15 cellular contexts compared by ENCODE assay signal in the genomic region with DNA sequence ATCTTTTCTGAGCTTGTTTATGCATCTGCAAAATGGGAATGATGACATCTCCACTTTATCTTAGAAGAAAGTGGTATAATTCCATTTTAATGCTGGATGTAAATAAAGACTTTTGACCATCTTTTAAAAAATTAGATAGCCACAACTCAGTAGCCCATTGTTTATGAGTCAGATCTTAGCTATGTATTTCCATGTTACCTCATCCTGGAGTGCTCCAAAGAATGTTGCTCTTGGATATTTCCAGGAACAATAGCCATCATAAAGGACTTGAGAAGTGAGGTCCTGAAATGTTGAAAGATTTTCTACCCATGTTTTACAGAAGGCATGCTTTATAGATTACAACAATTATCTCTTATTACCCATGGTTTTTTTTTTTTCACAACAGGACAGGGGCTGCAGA.
DNase-seq lines count a peak whose midpoint lies in the region; FAIRE-seq and TF ChIP-seq lines count a peak whose summit lies in the region.
"Had no signal": no experiment of that assay in that cellular context is flagged by ENCODE, and none has a peak within 500 bp of the region (broad histone marks: within the 10 kb centered on the region; RNA-seq: fewer than 3 reads in every experiment).

No MANE protein-coding gene starts in this region.

- H3K36me3 Mint-ChIP-seq in Caco-2 (ENCODE audit: insufficient read depth, unreplicated experiment) (no peaks in the 10 kb centered on the region), mesothelial cell of epicardium (no peaks in the 10 kb centered on the region)
- no peaks in the 10 kb centered on the region for H3K36me3 Mint-ChIP-seq in CD4-positive, alpha-beta memory T cell

- H3K9me3 ChIP-seq in Caco-2 (no peaks in the 10 kb centered on the region), suprapubic skin (no peaks in the 10 kb centered on the region)
- H3K9me3 ChIP-seq in CD4-positive, alpha-beta memory T cell (ENCODE audit: control insufficient read depth in 1 of 2, low read length in 2 of 2): no peaks in the 10 kb centered on the region
- H3K9me3 ChIP-seq: body of pancreas had no signal

- no peak for TF ChIP-seq EP300 in suprapubic skin (IDR thresholded peaks at IDR 0.05)

- no peaks in the 10 kb centered on the region for H3K27me3 Mint-ChIP-seq in Caco-2 (ENCODE audit: insufficient read depth, unreplicated experiment)
- no peaks in the 10 kb centered on the region for H3K27me3 Mint-ChIP-seq in mesothelial cell of epicardium (ENCODE audit: low read depth)
- H3K27me3 Mint-ChIP-seq in CD4-positive, alpha-beta memory T cell: peaks cover 2% of the 10 kb centered on the region in 2 donors
- H3K27me3 Mint-ChIP-seq: activated CD4-positive, alpha-beta T cell treated with anti-CD3 and anti-CD28 coated beads, Interleukin-2, amount 10 ng/mL, durations not matched to agents 24 days and 14 days had no signal

- H3K36me3 ChIP-seq in Caco-2 (ENCODE audit: control insufficient read depth, insufficient read depth, low read length): no peaks in the 10 kb centered on the region
- H3K36me3 ChIP-seq in CD4-positive, alpha-beta memory T cell (ENCODE audit: insufficient read depth, low read length): no peaks in the 10 kb centered on the region
- no peaks in the 10 kb centered on the region for H3K36me3 ChIP-seq in suprapubic skin

- H3K27me3 ChIP-seq in Caco-2 (replicated peaks; ENCODE audit: control insufficient read depth, insufficient read depth, low read length) (no peaks in the 10 kb centered on the region), suprapubic skin (no peaks in the 10 kb centered on the region)
- H3K27me3 ChIP-seq in CD4-positive, alpha-beta memory T cell (ENCODE audit: insufficient read depth, low read length): no peaks in the 10 kb centered on the region

- H3K9me3 Mint-ChIP-seq in Caco-2 (ENCODE audit: unreplicated experiment) (peaks cover 12% of the 10 kb centered on the region), mesothelial cell of epicardium (peaks cover 6% of the 10 kb centered on the region)
- peaks cover 0 to 5% (median 0%) of the 10 kb centered on the region in 8 donors for H3K9me3 Mint-ChIP-seq in CD4-positive, alpha-beta memory T cell
- H3K9me3 Mint-ChIP-seq: activated CD4-positive, alpha-beta T cell treated with anti-CD3 and anti-CD28 coated beads, Interleukin-2, amount 10 ng/mL, durations not matched to agents 24 days and 14 days had no signal

- TF ChIP-seq POLR2A in suprapubic skin (IDR thresholded peaks at IDR 0.05): no peak

- H3K27ac ChIP-seq in CD4-positive, alpha-beta memory T cell (ENCODE audit: low read depth, low read length): no peak overlapping the region
- H3K27ac ChIP-seq in suprapubic skin: no peak overlapping the region
- H3K27ac ChIP-seq: body of pancreas had no signal

- peak; percentile 94 for FAIRE-seq in RCC 7860 (lab: Jason Lieb, UNC)

- H3K4me3 Mint-ChIP-seq in Caco-2 (ENCODE audit: unreplicated experiment) (no peak overlapping the region), mesothelial cell of epicardium (no peak overlapping the region)
- H3K4me3 Mint-ChIP-seq in CD4-positive, alpha-beta memory T cell: no peak overlapping the region
- H3K4me3 Mint-ChIP-seq: activated CD4-positive, alpha-beta T cell treated with anti-CD3 and anti-CD28 coated beads, Interleukin-2, amount 10 ng/mL, durations not matched to agents 24 days and 14 days; B cell had no signal

- H3K4me1 ChIP-seq in Caco-2 (peaks cover 19% of the 10 kb centered on the region), suprapubic skin (no peaks in the 10 kb centered on the region)
- H3K4me1 ChIP-seq in CD4-positive, alpha-beta memory T cell (ENCODE audit: insufficient read depth, low read length): no peaks in the 10 kb centered on the region
- H3K4me1 ChIP-seq: body of pancreas had no signal

- POLR2A ChIA-PET in Caco-2 (lab: Charles Lee): no interaction called here
- POLR2A ChIA-PET in CD4-positive, alpha-beta memory T cell (lab: Charles Lee; ENCODE audit: partially characterized antibody): no interaction called here

- H3K4me3 ChIP-seq in Caco-2 (ENCODE audit: low read depth, low read length) (no peak overlapping the region), epithelial cell of esophagus (ENCODE audit: low read length) (no peak overlapping the region), suprapubic skin (no peak overlapping the region)
- no peak overlapping the region for H3K4me3 ChIP-seq in CD4-positive, alpha-beta memory T cell (ENCODE audit: low read length in 2 of 2)
- H3K4me3 ChIP-seq: body of pancreas had no signal

- BruUV-seq in Caco-2 (replicated peaks; lab: Mats Ljungman, UMichigan): no TSS peak

- H3K4me1 Mint-ChIP-seq in Caco-2 (ENCODE audit: low read depth, unreplicated experiment) (peaks cover 6% of the 10 kb centered on the region), mesothelial cell of epicardium (no peaks in the 10 kb centered on the region)
- H3K4me1 Mint-ChIP-seq in CD4-positive, alpha-beta memory T cell: no peaks in the 10 kb centered on the region
- H3K4me1 Mint-ChIP-seq: activated CD4-positive, alpha-beta T cell treated with anti-CD3 and anti-CD28 coated beads, Interleukin-2, amount 10 ng/mL, durations not matched to agents 24 days and 14 days; B cell had no signal

- intact Hi-C loops in Caco-2 (cut with micrococcal nuclease; ENCODE audit: unreplicated experiment): no loop called here
- intact Hi-C loops in CD4-positive, alpha-beta memory T cell (cut with micrococcal nuclease): no loop called here

- H3K27ac Mint-ChIP-seq in Caco-2 (ENCODE audit: unreplicated experiment) (peak overlapping the region; percentile 27), mesothelial cell of epicardium (no peak overlapping the region)
- no peak overlapping the region for H3K27ac Mint-ChIP-seq in CD4-positive, alpha-beta memory T cell
- H3K27ac Mint-ChIP-seq: activated CD4-positive, alpha-beta T cell treated with anti-CD3 and anti-CD28 coated beads, Interleukin-2, amount 10 ng/mL, durations not matched to agents 24 days and 14 days; B cell had no signal

- TF ChIP-seq CTCF in Caco-2 (IDR thresholded peaks at IDR 0.05; ENCODE audit: insufficient read depth in 1 of 2, low read depth in 1 of 2, low read length in 1 of 2, severe bottlenecking in 1 of 2, unreplicated experiment in 1 of 2) (no peak), epithelial cell of esophagus (IDR thresholded peaks at IDR 0.05; ENCODE audit: insufficient read depth, low read depth, low read length, missing control alignments) (no peak), mesothelial cell of epicardium (IDR thresholded peaks at IDR 0.05; ENCODE audit: unreplicated experiment) (no peak), suprapubic skin (IDR thresholded peaks at IDR 0.05) (no peak)

- CTCF ChIA-PET in Caco-2 (lab: Charles Lee): interaction anchor here (0.6 to 1.1 kb wide), 2 partner anchors 10 to 27 kb away, joined by 4 read pairs; no protein-coding TSS in a partner anchor
- CTCF ChIA-PET in CD4-positive, alpha-beta memory T cell (lab: Charles Lee; ENCODE audit: partially characterized antibody): interaction anchor here (0.5 to 1.6 kb wide), 3 partner anchors 10 to 27 kb away, joined by 3 to 7 read pairs (median 3); no protein-coding TSS in a partner anchor

- DNase-seq in Caco-2 (no peak), RCC 7860 (ENCODE audit: low spot score) (peak; percentile 91), epithelial cell of esophagus (ENCODE audit: low read depth) (peak; percentile 51), myocyte (ENCODE audit: low read depth) (peak; percentile 40), mesothelial cell of epicardium (ENCODE audit: low spot score in 2 of 2, unreplicated experiment in 2 of 2) (no peak), suprapubic skin (ENCODE audit: low spot score in 2 of 2) (no peak), NCI-H1105 (lab: John Stamatoyannopoulos, UW) (no peak)
- no peak for DNase-seq in CD4-positive, alpha-beta memory T cell
- DNase-seq: activated CD4-positive, alpha-beta T cell treated with anti-CD3 and anti-CD28 coated beads, Interleukin-2, amount 10 ng/mL, durations not matched to agents 24 days and 14 days; body of pancreas; DMS79 treated with DMSO at 0.1 percent for 48 hours; GOT3; NCI-H1048; posterior cingulate gyrus had no signal

Comparison
In these comparisons a context has a peak if more than half of its experiments do, and no peak if none do; other contexts are left out.
1. DNase-seq: peak in RCC 7860 (single experiment), epithelial cell of esophagus (single experiment) and myocyte (single experiment); none in Caco-2 (0 of 2), mesothelial cell of epicardium (0 of 2), CD4-positive, alpha-beta memory T cell (0 of 5), suprapubic skin (0 of 2) and NCI-H1105 (single experiment).